Comparison of ENCODE assay signal across 8 cellular contexts in genomic region chr2:55047677-55048299, GRCh38. TPM values are rescaled to one million over a fixed set of nuclear protein-coding genes. Genes with fewer than 3 reads are reported as not detected.
DNase-seq lines count a peak whose midpoint lies in the region; ATAC-seq, FAIRE-seq and TF ChIP-seq lines count a peak whose summit lies in the region.

No MANE protein-coding gene starts in this region.

- H3K27me3 ChIP-seq in mononuclear cell (ENCODE audit: insufficient read depth, low read length) = no peaks in the 10 kb centered on the region

- no peaks in the 10 kb centered on the region for H3K9me3 ChIP-seq in mononuclear cell (ENCODE audit: low read depth, low read length)

- DNase-seq in A172 (ENCODE audit: low spot score) (peak; percentile 37), GM12891 (ENCODE audit: insufficient read length, low spot score) (no peak), RWPE1 (ENCODE audit: low spot score) (peak; percentile 37), coronary artery (ENCODE audit: low spot score) (no peak)
- no peak for DNase-seq in stimulated activated CD4-positive, alpha-beta T cell treated with anti-CD3 and anti-CD28 coated beads, Interleukin-1b, Interleukin-23, amount 100 ng/mL, for 48 hours

- H3K4me3 ChIP-seq in coronary artery (peak overlapping the region; percentile 85), mononuclear cell (ENCODE audit: low read length) (peak overlapping the region; percentile 98)

- FAIRE-seq in GM12891 (lab: Jason Lieb, UNC) = peak; percentile 75

- H3K4me1 ChIP-seq in mononuclear cell (ENCODE audit: insufficient read depth, low read length) = peaks cover 68% of the 10 kb centered on the region

- CTCF ChIA-PET in RWPE1 (lab: Yijun Ruan, JAX) = interaction anchor here (0.7 to 2.0 kb wide), 9 partner anchors 16 to 384 kb away, joined by 3 to 9 read pairs (median 4); no protein-coding TSS in a partner anchor

- H3K27ac ChIP-seq in RWPE1 (no peak overlapping the region), coronary artery (peak overlapping the region; percentile 73 to 98)

- ATAC-seq in HG03439 (IDR thresholded peaks at IDR 0.05; ENCODE audit: unreplicated experiment) = no peak
- no peak for ATAC-seq in HG02678 (IDR thresholded peaks at IDR 0.05; ENCODE audit: unreplicated experiment)

- POLR2A ChIA-PET in RWPE1 (lab: Yijun Ruan, JAX; ENCODE audit: low non-redundant PET) = interaction anchor here (0.7 kb wide), 1 partner anchor 185 kb away, joined by 3 read pairs; the partner anchor contains the start of gene RPS27A

- no peak for TF ChIP-seq POLR2A in GM12891 (IDR thresholded peaks at IDR 0.05; ENCODE audit: low read depth, low read length)

- no peak for TF ChIP-seq CTCF in RWPE1 (conservative IDR thresholded peaks at IDR 0.05; ENCODE audit: low read depth)
- no peak for TF ChIP-seq CTCF in coronary artery (IDR thresholded peaks at IDR 0.05)

TF ChIP-seq in GM12891, 5 proteins besides CTCF, POLR2A, EP300 and RAD21:
- TF ChIP-seq PAX5 (IDR thresholded peaks at IDR 0.05; ENCODE audit: insufficient read depth, low read length, severe bottlenecking) (peak; percentile 74), POU2F2 (IDR thresholded peaks at IDR 0.05; ENCODE audit: low read depth, low read length) (no peak), TAF1 (IDR thresholded peaks at IDR 0.05; ENCODE audit: low read depth, low read length) (no peak), POLR2AphosphoS5 (IDR thresholded peaks at IDR 0.05; ENCODE audit: low read depth, low read length) (no peak), SPI1 (IDR thresholded peaks at IDR 0.05; ENCODE audit: low read depth, low read length) (peak; percentile 64)

RNA-seq across cellular contexts. Expression of gene RTN4, which starts 2.5 kb away (rescaled TPM):
- 256 and 361 TPM in 2 replicates for total RNA-seq in A172 (2014; rRNA removed; shearing (Covaris generic))
- polyA plus RNA-seq in GM12891 (2012; ENCODE audit: low read depth, missing spikeins) = 85.0 TPM
- total RNA-seq in mononuclear cell = 76.5 TPM

Comparison
In these comparisons a context has a peak if more than half of its experiments do, and no peak if none do; other contexts are left out.
1. DNase-seq: peak in A172 (single experiment) and RWPE1 (single experiment); none in GM12891 (single experiment), coronary artery (single experiment) and stimulated activated CD4-positive, alpha-beta T cell treated with anti-CD3 and anti-CD28 coated beads, Interleukin-1b, Interleukin-23, amount 100 ng/mL, for 48 hours (single experiment).